ENCODE assay signal across 1 cellular context in genomic region chr16:67268136-67268579, GRCh38.
A peak's percentile ranks its signal among the peaks of the same experiment; 100 is the strongest.
TF ChIP-seq lines count a peak whose summit lies in the region.

No MANE protein-coding gene starts in this region.

TF ChIP-seq in K562, 482 proteins besides CTCF, POLR2A, EP300 and RAD21 (continued from another document and continues in another):
- TF ChIP-seq HMGN3 (IDR thresholded peaks at IDR 0.05; ENCODE audit: borderline replicate concordance, extremely low read depth, insufficient read length, low read depth, low read length) (no peak), THAP12 (CRISPR knock-in tag; IDR thresholded peaks at IDR 0.05) (no peak), FOSL1 (tag; conservative IDR thresholded peaks at IDR 0.05) (peak; percentile 97), ZNF165 (CRISPR knock-in tag; IDR thresholded peaks at IDR 0.05; ENCODE audit: borderline replicate concordance) (no peak), ZNF655 (CRISPR knock-in tag; IDR thresholded peaks at IDR 0.05) (no peak), POLR2G (IDR thresholded peaks at IDR 0.05; ENCODE audit: low read depth, low read length) (no peak), ZNF224 (CRISPR knock-in tag; IDR thresholded peaks at IDR 0.05) (no peak), HNRNPH1 (optimal IDR thresholded peaks at IDR 0.05; ENCODE audit: low read depth, low read length) (no peak), MLLT1 (IDR thresholded peaks at IDR 0.05) (peak in 1 of 2 experiments; percentile 57; a peak in 1 of 4 replicates), ZFPM2 (CRISPR knock-in tag; IDR thresholded peaks at IDR 0.05) (no peak), GTF2E2 (tag; IDR thresholded peaks at IDR 0.05) (no peak), STAT6 (CRISPR knock-in tag; IDR thresholded peaks at IDR 0.05) (no peak), KLF6 (CRISPR knock-in tag; IDR thresholded peaks at IDR 0.05; ENCODE audit: borderline replicate concordance) (no peak), ZNF592 (IDR thresholded peaks at IDR 0.05) (peak; percentile 48; the same call in 1 of the 2 replicates), HCFC1 (IDR thresholded peaks at IDR 0.05; ENCODE audit: low read depth, low read length) (no peak), ZNF644 (tag; IDR thresholded peaks at IDR 0.05; ENCODE audit: low read depth) (peak; percentile 63; the same call in 1 of the 2 replicates), ARID2 (IDR thresholded peaks at IDR 0.05) (no peak), ATF2 (CRISPR knock-in tag; IDR thresholded peaks at IDR 0.05) (no peak), ARID4B (CRISPR knock-in tag; IDR thresholded peaks at IDR 0.05) (0 out of 2 replicates have a peak, but pooled peaks have one; percentile 7), HMG20B (CRISPR knock-in tag; IDR thresholded peaks at IDR 0.05) (no peak), LCOR (CRISPR knock-in tag; IDR thresholded peaks at IDR 0.05) (no peak), ZBTB49 (CRISPR knock-in tag; IDR thresholded peaks at IDR 0.05; ENCODE audit: borderline replicate concordance) (no peak), HIVEP1 (CRISPR knock-in tag; IDR thresholded peaks at IDR 0.05) (no peak), IRF1 (CRISPR knock-in tag; IDR thresholded peaks at IDR 0.05; ENCODE audit: borderline replicate concordance) (no peak), MXI1 (IDR thresholded peaks at IDR 0.05; ENCODE audit: low read depth, low read length) (no peak), L3MBTL2 (IDR thresholded peaks at IDR 0.05) (peak; percentile 88), PCBP2 (IDR thresholded peaks at IDR 0.05; ENCODE audit: low read depth, low read length, poor library complexity, severe bottlenecking) (no peak), PHB2 (IDR thresholded peaks at IDR 0.05; ENCODE audit: low read depth) (peak; percentile 63), ETS1 (conservative IDR thresholded peaks at IDR 0.05; ENCODE audit: control insufficient read depth, low read depth, low read length) (no peak), ETV5 (CRISPR knock-in tag; IDR thresholded peaks at IDR 0.05; ENCODE audit: low read depth) (peak; percentile 50; the same call in 1 of the 2 replicates), FOXA1 (IDR thresholded peaks at IDR 0.05; ENCODE audit: borderline replicate concordance) (no peak), ZNF696 (CRISPR knock-in tag; conservative IDR thresholded peaks at IDR 0.05) (no peak), PURB (CRISPR knock-in tag; IDR thresholded peaks at IDR 0.05; ENCODE audit: low read depth) (no peak), PHB (CRISPR knock-in tag; IDR thresholded peaks at IDR 0.05) (no peak), ETV6 (IDR thresholded peaks at IDR 0.05; ENCODE audit: borderline replicate concordance in 1 of 2, low read depth in 2 of 2, low read length in 1 of 2) (no peak), ETV6 (CRISPR knock-in tag; IDR thresholded peaks at IDR 0.05; ENCODE audit: borderline replicate concordance) (no peak)
